14 cellular contexts compared by ENCODE assay signal in genomic region chr22:17260950-17261349, GRCh38. TPM values are rescaled to one million over a fixed set of nuclear protein-coding genes. Genes with fewer than 3 reads are reported as not detected.
DNase-seq lines count a peak whose midpoint lies in the region; ATAC-seq, FAIRE-seq and TF ChIP-seq lines count a peak whose summit lies in the region.
"Had no signal": no experiment of that assay in that cellular context is flagged by ENCODE, and none has a peak within 500 bp of the region (broad histone marks: within the 10 kb centered on the region; RNA-seq: fewer than 3 reads in every experiment).

No MANE protein-coding gene starts in this region.

- H3K9me3 Mint-ChIP-seq in WTC11 (no peaks in the 10 kb centered on the region), type B pancreatic cell (no peaks in the 10 kb centered on the region)
- no peaks in the 10 kb centered on the region for H3K9me3 Mint-ChIP-seq in activated naive CD8-positive, alpha-beta T cell treated with anti-CD3 and anti-CD28 coated beads, Interleukin-2, amount 50 U/mL, for 24 hours
- H3K9me3 Mint-ChIP-seq: T-cell had no signal

- TF ChIP-seq RAD21 in HepG2 (CRISPR knock-in tag; IDR thresholded peaks at IDR 0.05), result no peak

- no peak overlapping the region for H2AFZ ChIP-seq in HepG2 (ENCODE audit: low read length)
- H2AFZ ChIP-seq: GM23248 had no signal

- in situ Hi-C loops in HepG2 (cut with HindIII; ENCODE audit: extremely low pct_ligation_motif_present, low pct_unique_long_range_greater_than_20kb), result no loop called here

- WGBS in HepG2 (ENCODE audit: low lambda C conversion rate), result 44% methylated on average over 6 of the region's 8 CpGs
- WGBS in right lobe of liver (ENCODE audit: insufficient coverage, low coverage, low lambda C conversion rate, missing lambda C conversion rate), result 40% methylated on average over 4 of the region's 8 CpGs
- WGBS in mesendoderm (ENCODE audit: extremely low coverage, insufficient coverage, low lambda C conversion rate), result no CpG with 5 or more reads among the region's 8 CpGs

- H3K23ac ChIP-seq in mesendoderm (ENCODE audit: low read length), result no peak overlapping the region

- no peak overlapping the region for H4K5ac ChIP-seq in mesendoderm (ENCODE audit: low read length)

- no peak overlapping the region for H3K4me3 ChIP-seq in HepG2 (replicated peaks in 1 of 3; ENCODE audit: insufficient read depth in 1 of 3, low read depth in 2 of 3, low read length in 3 of 3)
- H3K4me3 ChIP-seq in right lobe of liver, result no peak overlapping the region
- H3K4me3 ChIP-seq in mesendoderm (ENCODE audit: low read length), result no peak overlapping the region
- H3K4me3 ChIP-seq: GM23248 had no signal

- H3K79me2 ChIP-seq in HepG2 (ENCODE audit: insufficient read depth, low read length) (no peaks in the 10 kb centered on the region), mesendoderm (ENCODE audit: control insufficient read depth, insufficient read depth, low read length) (no peaks in the 10 kb centered on the region)

- POLR2A ChIA-PET in HepG2 (lab: Yijun Ruan, JAX) (no interaction called here), WTC11 (lab: Charles Lee) (interaction anchor here (0.6 to 1.4 kb wide), 3 partner anchors 25 to 108 kb away, joined by 3 to 4 read pairs (median 4); partner anchors contain the start of gene CECR2)

- H4K8ac ChIP-seq in mesendoderm (ENCODE audit: low read depth, low read length), result no peak overlapping the region

- TF ChIP-seq EP300 in HepG2 (IDR thresholded peaks at IDR 0.05; ENCODE audit: low read depth in 2 of 2, low read length in 2 of 2), result no peak
- TF ChIP-seq EP300 in HepG2 (CRISPR knock-in tag; IDR thresholded peaks at IDR 0.05; ENCODE audit: borderline replicate concordance), result no peak

- H2BK120ac ChIP-seq in mesendoderm (ENCODE audit: low read depth, low read length), result no peak overlapping the region

- H3K4me1 ChIP-seq in HepG2 (ENCODE audit: insufficient read depth, low read length) (peaks cover 9% of the 10 kb centered on the region; the same call in 1 of the 2 replicates), right lobe of liver (peaks cover 0 to 4% (median 0%) of the 10 kb centered on the region in 4 donors), mesendoderm (ENCODE audit: control insufficient read depth, low read depth, low read length) (peaks cover 41% of the 10 kb centered on the region)

- H3K9me3 ChIP-seq in HepG2 (ENCODE audit: low read length) (no peaks in the 10 kb centered on the region), right lobe of liver (no peaks in the 10 kb centered on the region)

- H3K9ac ChIP-seq in HepG2 (ENCODE audit: insufficient read depth, low read depth, low read length) (no peak overlapping the region), mesendoderm (ENCODE audit: low read length) (peak overlapping the region; percentile 10)
- H3K9ac ChIP-seq: GM23248 had no signal

- no peaks in the 10 kb centered on the region for H3K79me1 ChIP-seq in mesendoderm (ENCODE audit: low read length)

- H2AK5ac ChIP-seq in mesendoderm (ENCODE audit: low read length), result no peak overlapping the region

- no peak for TF ChIP-seq CTCF in HepG2 (CRISPR knock-in tag; IDR thresholded peaks at IDR 0.05)
- TF ChIP-seq CTCF in right lobe of liver (IDR thresholded peaks at IDR 0.05), result no peak
- no peak for TF ChIP-seq CTCF in WTC11 (IDR thresholded peaks at IDR 0.05)
- peak; percentile 34 for TF ChIP-seq CTCF in type B pancreatic cell (conservative IDR thresholded peaks at IDR 0.05)

- 0 out of 5 replicates have a peak, but pooled peaks cover 2 to 3% of the 10 kb centered on the region in 2 experiments for H3K27me3 ChIP-seq in HepG2 (ENCODE audit: control insufficient read depth in 1 of 2, insufficient read depth in 2 of 2, low read length in 2 of 2)
- H3K27me3 ChIP-seq in right lobe of liver, result no peaks in the 10 kb centered on the region
- H3K27me3 ChIP-seq in mesendoderm (ENCODE audit: insufficient read depth, low read length, poor library complexity), result no peaks in the 10 kb centered on the region

- H3K36me3 Mint-ChIP-seq in WTC11 (peaks cover 12% of the 10 kb centered on the region), type B pancreatic cell (no peaks in the 10 kb centered on the region)
- no peaks in the 10 kb centered on the region for H3K36me3 Mint-ChIP-seq in activated naive CD8-positive, alpha-beta T cell treated with anti-CD3 and anti-CD28 coated beads, Interleukin-2, amount 50 U/mL, for 24 hours (ENCODE audit: low read depth)
- H3K36me3 Mint-ChIP-seq: activated CD8-positive, alpha-beta memory T cell treated with anti-CD3 and anti-CD28 coated beads, Interleukin-2, amount 10 ng/mL, durations not matched to agents 7 days and 5 days; T-cell had no signal

- no TSS peak for BruUV-seq in HepG2 (replicated peaks; lab: Mats Ljungman, UMichigan)

- H3K27ac ChIP-seq in HepG2 (ENCODE audit: extremely low read length, insufficient read depth, low read length) (no peak overlapping the region), right lobe of liver (no peak overlapping the region), mesendoderm (ENCODE audit: low read depth, low read length) (peak overlapping the region; percentile 6)
- H3K27ac ChIP-seq: GM23248 had no signal

- peak; percentile 48 for ATAC-seq in HepG2
- no peak for ATAC-seq in right lobe of liver
- peak; percentile 16 for ATAC-seq in WTC11
- ATAC-seq in activated naive CD8-positive, alpha-beta T cell treated with anti-CD3 and anti-CD28 coated beads, Interleukin-2, amount 50 U/mL, for 24 hours, result no peak
- ATAC-seq: activated CD8-positive, alpha-beta memory T cell treated with anti-CD3 and anti-CD28 coated beads, Interleukin-2, amount 10 ng/mL, durations not matched to agents 7 days and 5 days; T-cell had no signal

- intact Hi-C loops in HepG2 (cut with micrococcal nuclease; ENCODE audit: unreplicated experiment) (no loop called here), right lobe of liver (cut with DNase I) (no loop called here)

- CTCF ChIA-PET in HepG2 (lab: Yijun Ruan, JAX; ENCODE audit: low intra/inter-chr PET ratio, low total read pairs) (no interaction called here), WTC11 (lab: Charles Lee) (interaction anchor here (0.7 to 6.9 kb wide), 21 partner anchors 8 to 241 kb away, joined by 3 to 80 read pairs (median 4); partner anchors contain the start of gene CECR2)

- H3K4me2 ChIP-seq in HepG2 (ENCODE audit: low read depth, low read length) (no peak overlapping the region), mesendoderm (ENCODE audit: low read length) (peak overlapping the region; percentile 18)

- H3K56ac ChIP-seq in mesendoderm (ENCODE audit: low read length), result peak overlapping the region; percentile 83

- H3K4me1 Mint-ChIP-seq in WTC11 (peaks cover 96% of the 10 kb centered on the region), type B pancreatic cell (ENCODE audit: unreplicated experiment) (peaks cover 63% of the 10 kb centered on the region)
- H3K4me1 Mint-ChIP-seq in activated naive CD8-positive, alpha-beta T cell treated with anti-CD3 and anti-CD28 coated beads, Interleukin-2, amount 50 U/mL, for 24 hours, result peaks cover 20% of the 10 kb centered on the region

- H3K4ac ChIP-seq in mesendoderm (ENCODE audit: low read depth, low read length), result no peak overlapping the region

- no peaks in the 10 kb centered on the region for H4K20me1 ChIP-seq in HepG2 (ENCODE audit: insufficient read depth, low read length)

- H3K4me3 Mint-ChIP-seq in WTC11 (peak overlapping the region; percentile 52), type B pancreatic cell (no peak overlapping the region)
- no peak overlapping the region for H3K4me3 Mint-ChIP-seq in activated naive CD8-positive, alpha-beta T cell treated with anti-CD3 and anti-CD28 coated beads, Interleukin-2, amount 50 U/mL, for 24 hours
- H3K4me3 Mint-ChIP-seq: activated CD8-positive, alpha-beta memory T cell treated with anti-CD3 and anti-CD28 coated beads, Interleukin-2, amount 10 ng/mL, durations not matched to agents 7 days and 5 days; T-cell had no signal

- H3K36me3 ChIP-seq in HepG2 (replicated peaks in 1 of 2; ENCODE audit: control insufficient read depth in 1 of 2, insufficient read depth in 2 of 2, low read length in 2 of 2), result no peaks in the 10 kb centered on the region
- H3K36me3 ChIP-seq in right lobe of liver, result no peaks in the 10 kb centered on the region
- no peaks in the 10 kb centered on the region for H3K36me3 ChIP-seq in mesendoderm (ENCODE audit: control insufficient read depth, insufficient read depth, low read length)

- peak overlapping the region; percentile 19 for H3K18ac ChIP-seq in mesendoderm (ENCODE audit: low read length)

- FAIRE-seq in HepG2 (lab: Jason Lieb, UNC), result no peak

- peak overlapping the region; percentile 98 for H3K27ac Mint-ChIP-seq in WTC11
- H3K27ac Mint-ChIP-seq in type B pancreatic cell, result peak overlapping the region; percentile 26
- H3K27ac Mint-ChIP-seq in activated naive CD8-positive, alpha-beta T cell treated with anti-CD3 and anti-CD28 coated beads, Interleukin-2, amount 50 U/mL, for 24 hours, result no peak overlapping the region

- H3K27me3 Mint-ChIP-seq in WTC11 (ENCODE audit: low read depth) (no peaks in the 10 kb centered on the region), type B pancreatic cell (no peaks in the 10 kb centered on the region)
- peaks cover 2% of the 10 kb centered on the region for H3K27me3 Mint-ChIP-seq in activated naive CD8-positive, alpha-beta T cell treated with anti-CD3 and anti-CD28 coated beads, Interleukin-2, amount 50 U/mL, for 24 hours
- H3K27me3 Mint-ChIP-seq: activated CD8-positive, alpha-beta memory T cell treated with anti-CD3 and anti-CD28 coated beads, Interleukin-2, amount 10 ng/mL, durations not matched to agents 7 days and 5 days; T-cell had no signal

- no peak overlapping the region for H2BK15ac ChIP-seq in mesendoderm (replicated peaks; ENCODE audit: low read depth)

- TF ChIP-seq POLR2A in HepG2 (IDR thresholded peaks at IDR 0.05; ENCODE audit: insufficient read depth in 1 of 2, low read depth in 2 of 2, low read length in 2 of 2) (no peak), right lobe of liver (IDR thresholded peaks at IDR 0.05) (no peak)

- DNase-seq in HepG2 (ENCODE audit: low spot score) (no peak), right lobe of liver (no peak), WTC11 (ENCODE audit: low spot score) (peak; percentile 42), mesendoderm (peak; percentile 89), type B pancreatic cell (ENCODE audit: extremely low spot score, unreplicated experiment) (no peak), NCI-H526 treated with DMSO at 0.1 percent for 48 hours (lab: John Stamatoyannopoulos, UW) (no peak)
- no peak for DNase-seq in activated naive CD8-positive, alpha-beta T cell treated with anti-CD3 and anti-CD28 coated beads, Interleukin-2, amount 50 U/mL, for 24 hours
- DNase-seq in activated naive CD4-positive, alpha-beta T cell (lab: John Stamatoyannopoulos, UW), result no peak
- DNase-seq: activated CD4-positive, CD25-positive, alpha-beta regulatory T cell; activated CD8-positive, alpha-beta memory T cell treated with anti-CD3 and anti-CD28 coated beads, Interleukin-2, amount 10 ng/mL, durations not matched to agents 7 days and 5 days; activated gamma-delta T cell treated with Interleukin-2 at 50 U/mL for 16 hours; GM23248; NCI-H2171 treated with DMSO at 0.1 percent for 48 hours; T-cell had no signal

- H2BK5ac ChIP-seq in mesendoderm (ENCODE audit: low read length), result peak overlapping the region; percentile 65

RNA-seq across cellular contexts. Expression of gene ADA2, which starts 41.7 kb away (rescaled TPM):
- total RNA-seq in HepG2 (2016; rRNA removed; fragmentation: Illumina TruSeq; extraction: Trizol), result not detected in 2 replicates
- not detected in 2 replicates for total RNA-seq in HepG2 (2016; cell fraction: cytosol; rRNA removed; fragmentation: Illumina TruSeq; extraction: Trizol; ENCODE audit: low read depth)
- not detected in 2 replicates for total RNA-seq in HepG2 (2016; cell fraction: insoluble cytoplasmic fraction; rRNA removed; fragmentation: Illumina TruSeq; extraction: Trizol)
- not detected in 2 replicates for total RNA-seq in HepG2 (2016; cell fraction: membrane; rRNA removed; fragmentation: Illumina TruSeq; extraction: Trizol)
- total RNA-seq in HepG2 (2016; cell fraction: nucleus; rRNA removed; fragmentation: Illumina TruSeq; extraction: Trizol), result not detected in 2 replicates
- polyA plus RNA-seq in HepG2 (2011; rRNA removed), result not detected in 2 replicates
- polyA plus RNA-seq in HepG2 (2011; cell fraction: cytosol; rRNA removed), result not detected in 2 replicates
- polyA plus RNA-seq in HepG2 (2011; cell fraction: nucleus; rRNA removed), result not detected in 2 replicates
- polyA plus RNA-seq in HepG2 (2012), result not detected in 2 replicates
- not detected in 2 replicates for polyA plus RNA-seq in HepG2 (2016; cell fraction: cytosol; fragmentation: Illumina TruSeq; extraction: Trizol; ENCODE audit: low read depth)
- not detected in 2 replicates for polyA plus RNA-seq in HepG2 (2016; cell fraction: insoluble cytoplasmic fraction; fragmentation: Illumina TruSeq; extraction: Trizol; ENCODE audit: low read depth)
- polyA plus RNA-seq in HepG2 (2016; cell fraction: membrane; fragmentation: Illumina TruSeq; extraction: Trizol; ENCODE audit: low read depth), result not detected in 2 replicates
- polyA plus RNA-seq in HepG2 (2016; cell fraction: nucleus; fragmentation: Illumina TruSeq; extraction: Trizol; ENCODE audit: insufficient read depth, low read depth), result not detected in 2 replicates
- not detected in 2 replicates for polyA minus RNA-seq in HepG2 (2011; rRNA and poly(A)+ RNA removed; ENCODE audit: low replicate concordance)
- not detected in 2 replicates for polyA minus RNA-seq in HepG2 (2011; cell fraction: cytosol; rRNA and poly(A)+ RNA removed)
- not detected in 2 replicates for polyA minus RNA-seq in HepG2 (2011; cell fraction: nucleus; rRNA and poly(A)+ RNA removed)
- 10 to 100 TPM in 2 of 6 experiments, 1 to 10 TPM in 4; 5.3 to 25.8 (median 8.8) TPM for total RNA-seq in right lobe of liver
- 20.0 to 22.3 TPM (median 21.6 TPM) in 3 replicates for total RNA-seq in WTC11 (2021)
- 14.9 TPM for polyA plus RNA-seq in mesendoderm (2013, experiment 1 of 2)
- 15.2 TPM for polyA plus RNA-seq in mesendoderm (2013, experiment 2 of 2)
- 22.2 and 25.8 TPM in 2 replicates for total RNA-seq in type B pancreatic cell (ENCODE audit: low replicate concordance)

Comparison
In these comparisons a context has a peak if more than half of its experiments do, and no peak if none do; other contexts are left out.
1. ATAC-seq: peak in HepG2 (single experiment) and WTC11 (single experiment); none in right lobe of liver (0 of 4) and activated naive CD8-positive, alpha-beta T cell treated with anti-CD3 and anti-CD28 coated beads, Interleukin-2, amount 50 U/mL, for 24 hours (single experiment).
2. DNase-seq: peak in WTC11 (single experiment) and mesendoderm (single experiment); none in HepG2 (single experiment), right lobe of liver (0 of 3), type B pancreatic cell (single experiment), activated naive CD8-positive, alpha-beta T cell treated with anti-CD3 and anti-CD28 coated beads, Interleukin-2, amount 50 U/mL, for 24 hours (single experiment), NCI-H526 treated with DMSO at 0.1 percent for 48 hours (single experiment) and activated naive CD4-positive, alpha-beta T cell (0 of 4).